2 cellular contexts compared by ENCODE assay signal in the genomic region with DNA sequence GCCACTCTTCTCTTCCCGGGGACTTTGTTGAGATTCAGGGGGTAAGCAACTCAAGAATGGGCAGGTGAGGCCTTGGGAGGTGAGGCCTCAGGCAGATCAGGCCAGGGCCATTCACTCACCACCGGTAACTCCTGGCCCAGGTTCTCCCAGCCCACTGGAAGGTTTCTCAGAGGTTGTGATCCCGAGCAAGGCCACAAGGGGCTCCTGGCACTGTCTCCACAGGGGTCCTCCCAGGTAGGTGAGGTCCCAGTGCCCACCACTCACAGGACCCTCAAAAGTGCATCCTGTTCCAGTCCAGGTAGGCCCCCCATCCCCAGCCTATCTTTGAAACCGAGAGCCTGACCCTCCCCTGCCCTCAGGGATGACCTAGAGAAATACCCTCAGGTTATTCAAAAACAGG.
TF ChIP-seq lines count a peak whose summit lies in the region.

No MANE protein-coding gene starts in this region.

TF ChIP-seq in HepG2, 621 proteins besides CTCF, POLR2A, EP300 and RAD21:
- TF ChIP-seq THAP7 (CRISPR knock-in tag; IDR thresholded peaks at IDR 0.05) = no peak
- no peak for TF ChIP-seq DZIP1 (CRISPR knock-in tag; IDR thresholded peaks at IDR 0.05)
- TF ChIP-seq, protein P1, sequence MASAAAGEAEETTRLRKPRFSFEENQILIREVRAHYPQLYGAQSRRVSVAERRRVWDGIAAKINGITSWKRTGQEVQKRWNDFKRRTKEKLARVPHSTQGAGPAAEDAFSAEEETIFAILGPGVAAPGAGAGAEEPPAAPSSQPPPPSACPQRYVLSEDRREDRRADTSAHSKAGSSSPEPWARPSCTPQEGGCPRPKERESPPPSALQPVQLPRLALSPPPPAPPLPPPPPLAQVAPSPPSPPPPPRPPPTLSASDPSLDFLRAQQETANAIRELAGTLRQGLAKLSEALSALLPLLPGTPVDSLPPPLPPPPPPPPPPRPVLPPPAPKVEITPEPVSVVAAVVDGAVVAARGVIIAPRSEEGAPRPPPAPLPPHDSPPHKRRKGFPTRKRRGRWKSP (CRISPR knock-in tag; IDR thresholded peaks at IDR 0.05) = no peak
- no peak for TF ChIP-seq FOSL2 (CRISPR knock-in tag; IDR thresholded peaks at IDR 0.05)
TF ChIP-seq in HepG2: peak in this region for 0.

TF ChIP-seq in WTC11, 78 proteins besides CTCF, POLR2A, EP300 and RAD21:
- TF ChIP-seq AFF4 (CRISPR knock-in tag; IDR thresholded peaks at IDR 0.05; ENCODE audit: borderline replicate concordance) = no peak
